Comparison of ENCODE assay signal across 9 cellular contexts in genomic region chr4:124711469-124712416, GRCh38. TPM values are rescaled to one million over a fixed set of nuclear protein-coding genes. Genes with fewer than 3 reads are reported as not detected.
DNase-seq lines count a peak whose midpoint lies in the region; ATAC-seq and TF ChIP-seq lines count a peak whose summit lies in the region.
"Had no signal": no experiment of that assay in that cellular context is flagged by ENCODE, and none has a peak within 500 bp of the region (broad histone marks: within the 10 kb centered on the region; RNA-seq: fewer than 3 reads in every experiment).

No MANE protein-coding gene starts in this region.

- CTCF ChIA-PET in CD4-positive, alpha-beta T cell (lab: Charles Lee) = no interaction called here

- no peaks in the 10 kb centered on the region for H3K27me3 Mint-ChIP-seq in CD4-positive, alpha-beta T cell
- no peaks in the 10 kb centered on the region for H3K27me3 Mint-ChIP-seq in naive B cell

- peaks cover 24% of the 10 kb centered on the region for H3K4me1 ChIP-seq in vagina

- POLR2A ChIA-PET in CD4-positive, alpha-beta T cell (lab: Charles Lee) = no interaction called here

- H3K9me3 Mint-ChIP-seq in CD4-positive, alpha-beta T cell = no peaks in the 10 kb centered on the region
- no peaks in the 10 kb centered on the region for H3K9me3 Mint-ChIP-seq in naive B cell
- H3K9me3 Mint-ChIP-seq: brain had no signal

- TF ChIP-seq POLR2A in vagina (IDR thresholded peaks at IDR 0.05) = no peak

- H3K9me3 ChIP-seq in CD4-positive, alpha-beta T cell (ENCODE audit: control insufficient read depth, low read length) = no peaks in the 10 kb centered on the region
- no peaks in the 10 kb centered on the region for H3K9me3 ChIP-seq in vagina

- H3K27ac Mint-ChIP-seq in CD4-positive, alpha-beta T cell = peak overlapping the region; percentile 70
- peak overlapping the region in 1 of 6 donors; percentile 83 for H3K27ac Mint-ChIP-seq in naive B cell

- no peaks in the 10 kb centered on the region for H3K36me3 ChIP-seq in vagina

- peak in 3 of 10 experiments; percentile 1 to 34 (median 6) for DNase-seq in CD4-positive, alpha-beta T cell
- DNase-seq in NCI-H2081 (lab: John Stamatoyannopoulos, UW) = peak; percentile 25 to 60
- peak; percentile 82 for DNase-seq in fibroblast of peridontal ligament (ENCODE audit: extremely low read depth)
- peak; percentile 7 for DNase-seq in naive B cell
- DNase-seq in vagina (ENCODE audit: extremely low spot score in 2 of 2) = no peak

- intact Hi-C loops in CD4-positive, alpha-beta T cell (cut with DNase I, micrococcal nuclease) = loop anchor here (10.0 kb wide), 2 partner anchors 1317 to 1327 kb away; partner anchors contain the start of gene SPRY1 (in 1 of the 2)
- intact Hi-C loops in vagina (cut with DNase I) = no loop called here

- peak; percentile 12 for ATAC-seq in CD4-positive, alpha-beta T cell (ENCODE audit: poor library complexity)
- ATAC-seq in GM18858 (IDR thresholded peaks at IDR 0.05; ENCODE audit: unreplicated experiment) = peak; percentile 22
- ATAC-seq in HG03025 (IDR thresholded peaks at IDR 0.05; ENCODE audit: low FRiP score, unreplicated experiment) = peak; percentile 27
- ATAC-seq in naive B cell (ENCODE audit: low read depth in 2 of 2) = peak; percentile 24 to 29

- no peaks in the 10 kb centered on the region for H3K36me3 Mint-ChIP-seq in CD4-positive, alpha-beta T cell (ENCODE audit: low read depth)
- no peaks in the 10 kb centered on the region for H3K36me3 Mint-ChIP-seq in naive B cell

- H3K4me3 Mint-ChIP-seq in CD4-positive, alpha-beta T cell = no peak overlapping the region
- peak overlapping the region in 1 of 8 donors; percentile 95 for H3K4me3 Mint-ChIP-seq in naive B cell

- TF ChIP-seq CTCF in CD4-positive, alpha-beta T cell (IDR thresholded peaks at IDR 0.05) = no peak
- TF ChIP-seq CTCF in VCaP (conservative IDR thresholded peaks at IDR 0.05) (peak; percentile 56), vagina (IDR thresholded peaks at IDR 0.05) (peak in 1 of 3 experiments; percentile 22)

- peak overlapping the region; percentile 91 to 95 for H3K4me3 ChIP-seq in vagina

- H3K27me3 ChIP-seq in CD4-positive, alpha-beta T cell (ENCODE audit: control insufficient read depth, insufficient read depth, low read length) = no peaks in the 10 kb centered on the region
- no peaks in the 10 kb centered on the region for H3K27me3 ChIP-seq in vagina

- H3K4me1 Mint-ChIP-seq in CD4-positive, alpha-beta T cell (ENCODE audit: low read depth) = peaks cover 8% of the 10 kb centered on the region
- H3K4me1 Mint-ChIP-seq in naive B cell = peaks cover 6 to 9% (median 7%) of the 10 kb centered on the region in 3 donors

- no peak overlapping the region for H3K27ac ChIP-seq in CD4-positive, alpha-beta T cell (ENCODE audit: low read depth, low read length)
- H3K27ac ChIP-seq in VCaP (peak overlapping the region; percentile 91), vagina (peak overlapping the region; percentile 96)

RNA-seq across cellular contexts. Expression of gene ANKRD50, which starts 0.8 kb away (rescaled TPM):
- total RNA-seq in CD4-positive, alpha-beta T cell = under 1 TPM; 0.27 to 0.36 TPM
- polyA plus RNA-seq in naive B cell (ENCODE audit: low read depth in 6 of 6) = under 1 TPM in 5 of 6 donors, not detected in 1; 0.16 to 0.73 (median 0.35) TPM
- total RNA-seq in vagina = 20.6 TPM

Comparison
In these comparisons a context has a peak if more than half of its experiments do, and no peak if none do; other contexts are left out.
1. DNase-seq: peak in NCI-H2081 (2 of 2), fibroblast of peridontal ligament (single experiment) and naive B cell (single experiment); none in vagina (0 of 2).
2. RNA of gene ANKRD50, which starts 0.8 kb away (total RNA-seq): 20.6 TPM in vagina (single experiment); 0.27 to 0.36 TPM in CD4-positive, alpha-beta T cell; every median in the first group is over 10 times any median in the second.
3. Peak in every context shown above with its lines, with median percentiles within 50 percentile points of each other: ATAC-seq.